Comparison of ENCODE assay signal across 18 cellular contexts in the genomic region with DNA sequence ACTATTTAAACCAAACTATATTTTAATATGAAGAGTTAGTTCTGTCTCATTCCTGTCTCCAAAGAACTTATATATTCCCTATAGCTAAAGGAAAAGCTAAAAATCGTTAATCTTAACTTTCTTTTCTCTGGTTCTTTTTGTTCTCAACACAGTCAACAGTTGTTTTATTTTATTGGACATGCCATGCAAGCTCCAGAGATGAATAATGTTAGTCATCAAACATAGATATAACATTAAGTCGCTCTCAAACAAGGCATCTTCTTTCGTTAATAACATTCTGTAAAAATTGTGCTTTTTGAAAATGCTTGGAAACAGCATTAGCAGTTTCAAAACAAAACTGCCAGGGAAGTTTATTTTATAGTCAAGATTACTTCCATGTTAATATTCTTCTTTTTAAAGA.
"Had no signal": no experiment of that assay in that cellular context is flagged by ENCODE, and none has a peak within 500 bp of the region (broad histone marks: within the 10 kb centered on the region; RNA-seq: fewer than 3 reads in every experiment).

No MANE protein-coding gene starts in this region.

- H3K36me3 ChIP-seq: SJCRH30 had no signal

- H3K27ac ChIP-seq: RWPE1, SJCRH30 had no signal

- DNase-seq: KBM-7, MM.1S, NCI-H1092 treated with DMSO at 0.1 percent for 48 hours, NCI-H1417, NCI-H1436 treated with DMSO at 0.1 percent for 48 hours, NCI-H1694, NCI-H187 treated with DMSO at 0.1 percent for 48 hours, NCI-H2029 treated with DMSO at 0.1 percent for 48 hours, NCI-H2171 treated with DMSO at 0.1 percent for 48 hours, NCI-H345, NCI-H446 treated with DMSO at 0.1 percent for 48 hours, NCI-H510A treated with DMSO at 0.1 percent for 48 hours, NCI-H526, SHP77 treated with DMSO at 0.1 percent for 48 hours, SJCRH30 had no signal

- H3K9me3 ChIP-seq: SJCRH30 had no signal

- H3K4me3 ChIP-seq: SJCRH30 had no signal

- H3K27me3 ChIP-seq: SJCRH30 had no signal

- ATAC-seq: Panc1, SK-N-SH treated with all-trans-retinoic acid at 6 μM for 48 hours had no signal

- H3K4me1 ChIP-seq: SJCRH30 had no signal
